ENCODE assay signal across 1 cellular context in the genomic region with DNA sequence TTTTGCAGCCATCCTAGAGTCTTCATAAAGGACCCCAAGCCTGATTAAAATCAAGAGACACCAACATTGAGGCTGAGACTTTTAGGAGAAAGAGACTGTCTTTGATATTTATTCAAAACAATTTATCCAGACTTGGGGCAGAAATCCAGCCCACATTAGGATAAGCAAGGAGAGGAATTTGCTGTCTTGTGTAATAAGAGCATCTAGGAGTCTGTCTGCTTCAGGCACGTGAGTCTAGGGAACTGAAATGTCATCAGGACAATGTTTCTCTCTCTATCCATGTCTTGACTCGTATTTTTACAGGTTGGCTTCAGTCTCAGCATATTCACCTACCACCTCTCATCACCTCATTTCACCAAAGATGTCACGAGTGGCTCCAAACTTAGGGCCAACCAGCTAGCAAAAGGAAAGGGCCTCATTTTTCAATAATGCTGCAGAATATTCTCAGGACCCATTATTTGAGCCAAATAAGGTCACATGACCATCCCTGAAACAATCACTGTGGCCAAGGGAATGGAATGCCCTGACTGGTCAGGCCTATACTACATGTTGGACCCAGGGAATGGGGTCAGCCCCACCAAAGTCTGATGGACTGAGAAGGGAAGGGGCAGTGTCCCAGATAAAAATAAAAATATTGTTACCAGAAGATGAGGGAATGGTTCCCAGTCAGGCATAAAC.
TF ChIP-seq lines count a peak whose summit lies in the region.

No MANE protein-coding gene starts in this region.

TF ChIP-seq in IMR-90, 13 proteins besides CTCF, POLR2A, EP300 and RAD21 (continued from another document):
- no peak for TF ChIP-seq FOS (IDR thresholded peaks at IDR 0.05; ENCODE audit: low read depth, low read length)
- TF ChIP-seq MAFK (IDR thresholded peaks at IDR 0.05; ENCODE audit: low read depth, low read length) = no peak
- TF ChIP-seq MXI1 (IDR thresholded peaks at IDR 0.05; ENCODE audit: borderline replicate concordance, low read depth, low read length) = peak; percentile 34; the same call in 1 of the 2 replicates
